In the genomic region with DNA sequence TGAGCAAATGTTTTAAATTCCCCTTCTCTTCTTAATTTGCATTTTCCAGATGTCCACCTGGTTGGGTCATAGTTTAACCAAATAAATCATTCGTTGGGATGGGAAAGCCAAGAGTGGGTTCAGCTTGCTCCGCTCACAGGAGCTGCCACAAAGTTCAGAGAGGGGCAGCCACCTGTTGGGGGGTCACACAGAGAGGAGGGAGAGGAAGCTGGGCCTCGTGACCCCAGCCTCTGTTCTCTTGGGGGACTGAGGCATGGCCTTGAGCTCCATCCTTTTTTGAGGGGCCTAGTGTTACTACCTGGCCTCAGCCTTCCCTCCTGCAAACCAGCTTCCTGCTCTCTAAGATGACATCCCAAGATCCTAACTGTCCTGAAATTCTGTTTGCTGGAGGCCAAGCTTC, we compare ENCODE assay signal across 33 cellular contexts. TPM values are rescaled to one million over a fixed set of nuclear protein-coding genes. Genes with fewer than 3 reads are reported as not detected.
"Had no signal": no experiment of that assay in that cellular context is flagged by ENCODE, and none has a peak within 500 bp of the region (broad histone marks: within the 10 kb centered on the region; RNA-seq: fewer than 3 reads in every experiment).

No MANE protein-coding gene starts in this region.

- H3K9me3 Mint-ChIP-seq: activated naive CD4-positive, alpha-beta T cell treated with anti-CD3 and anti-CD28 coated beads, Interleukin-2, amount 50 U/mL, for 72 hours; activated naive CD8-positive, alpha-beta T cell treated with anti-CD3 and anti-CD28 coated beads, Interleukin-2, amount 50 U/mL, for 24 hours; activated T-cell treated with anti-CD3 and anti-CD28 coated beads, Interleukin-2, amount 50 U/mL, for 24 hours; activated T-helper 1 cell treated with anti-CD3 and anti-CD28 coated beads, Interleukin-12 subunit alpha, Interleukin-12 subunit beta, Interleukin-2, Interleukin-4 antibody, amounts not matched to agents 30 ng/mL and 10 ng/mL and 1 ng/mL, durations not matched to agents 14 hours and 24 hours and 36 hours; brain; WTC11 had no signal

- H3K27ac ChIP-seq: cardiac muscle cell, SJSA1 had no signal

- H3K27me3 Mint-ChIP-seq: activated CD8-positive, alpha-beta memory T cell treated with anti-CD3 and anti-CD28 coated beads, Interleukin-2, amount 10 ng/mL, durations not matched to agents 7 days and 5 days; activated naive CD8-positive, alpha-beta T cell treated with anti-CD3 and anti-CD28 coated beads, Interleukin-2, amount 50 U/mL, for 24 hours had no signal

- ATAC-seq: activated CD8-positive, alpha-beta memory T cell treated with anti-CD3 and anti-CD28 coated beads, Interleukin-2, amount 10 ng/mL, durations not matched to agents 7 days and 5 days; activated naive CD4-positive, alpha-beta T cell treated with anti-CD3 and anti-CD28 coated beads, Interleukin-2, amount 50 U/mL, for 72 hours; activated naive CD8-positive, alpha-beta T cell treated with anti-CD3 and anti-CD28 coated beads, Interleukin-2, amount 50 U/mL, for 24 hours; PC-3; T-helper 17 cell; WTC11 had no signal

- H3K4me3 ChIP-seq: cardiac muscle cell, MG63, SJSA1 had no signal

- H3K36me3 Mint-ChIP-seq: activated CD8-positive, alpha-beta memory T cell treated with anti-CD3 and anti-CD28 coated beads, Interleukin-2, amount 10 ng/mL, durations not matched to agents 7 days and 5 days; activated naive CD4-positive, alpha-beta T cell treated with anti-CD3 and anti-CD28 coated beads, Interleukin-2, amount 50 U/mL, for 72 hours; brain; WTC11 had no signal

- H3K36me3 ChIP-seq: cardiac muscle cell, MG63, SJSA1 had no signal

- H3K4me3 Mint-ChIP-seq: activated CD8-positive, alpha-beta memory T cell treated with anti-CD3 and anti-CD28 coated beads, Interleukin-2, amount 10 ng/mL, durations not matched to agents 7 days and 5 days; activated naive CD8-positive, alpha-beta T cell treated with anti-CD3 and anti-CD28 coated beads, Interleukin-2, amount 50 U/mL, for 24 hours; activated T-cell treated with anti-CD3 and anti-CD28 coated beads, Interleukin-2, amount 50 U/mL, for 24 hours; activated T-helper 1 cell treated with anti-CD3 and anti-CD28 coated beads, Interleukin-12 subunit alpha, Interleukin-12 subunit beta, Interleukin-2, Interleukin-4 antibody, amounts not matched to agents 30 ng/mL and 10 ng/mL and 1 ng/mL, durations not matched to agents 14 hours and 24 hours and 36 hours; brain; T-helper 17 cell; WTC11 had no signal

- FAIRE-seq: astrocyte, colon, RCC 7860 had no signal

- H3K27me3 ChIP-seq: MG63, SJSA1 had no signal

- DNase-seq: activated CD4-positive, alpha-beta T cell treated with anti-CD3 and anti-CD28 coated beads for 48 hours; activated CD4-positive, alpha-beta T cell treated with anti-CD3 and anti-CD28 coated beads, Interleukin-2, amount 50 U/mL, for 4 hours; activated CD4-positive, CD25-positive, alpha-beta regulatory T cell treated with anti-CD3 and anti-CD28 coated beads, Interleukin-2, amount 50 U/mL, for 72 hours; activated CD8-positive, alpha-beta memory T cell treated with anti-CD3 and anti-CD28 coated beads, Interleukin-2, amount 10 ng/mL, durations not matched to agents 7 days and 5 days; activated effector memory CD4-positive, alpha-beta T cell treated with Interleukin-2 at 50 U/mL for 16 hours; activated naive CD4-positive, alpha-beta T cell treated with Interleukin-2 at 50 U/mL for 16 hours; activated naive CD8-positive, alpha-beta T cell treated with anti-CD3 and anti-CD28 coated beads, Interleukin-2, amount 50 U/mL, for 24 hours; activated T-cell treated with anti-CD3 and anti-CD28 coated beads, Interleukin-2, amount 50 U/mL, for 24 hours; amniotic stem cell; cerebellar nuclear complex; MG63; MV-4-11; NCI-H1105; NCI-H1436; NCI-H1694 treated with DMSO at 0.1 percent for 48 hours; NCI-H2029 treated with DMSO at 0.1 percent for 48 hours; NCI-H345; NCI-H510A; NCI-H526 treated with DMSO at 0.1 percent for 48 hours; NK-92 treated with Interleukin-12 subunit alpha and Interleukin-12 subunit beta, amount 100 ng/mL, for 24 hours; PC-3; SHP77; T-helper 17 cell; T-helper 9 cell had no signal

- H3K9me3 ChIP-seq: MG63, SJSA1 had no signal

- H3K4me1 ChIP-seq: SJSA1 had no signal

- H3K27ac Mint-ChIP-seq: activated CD8-positive, alpha-beta memory T cell treated with anti-CD3 and anti-CD28 coated beads, Interleukin-2, amount 10 ng/mL, durations not matched to agents 7 days and 5 days; activated naive CD4-positive, alpha-beta T cell treated with anti-CD3 and anti-CD28 coated beads, Interleukin-2, amount 50 U/mL, for 72 hours; activated naive CD8-positive, alpha-beta T cell treated with anti-CD3 and anti-CD28 coated beads, Interleukin-2, amount 50 U/mL, for 24 hours; activated T-cell treated with anti-CD3 and anti-CD28 coated beads, Interleukin-2, amount 50 U/mL, for 24 hours; activated T-helper 1 cell treated with anti-CD3 and anti-CD28 coated beads, Interleukin-12 subunit alpha, Interleukin-12 subunit beta, Interleukin-2, Interleukin-4 antibody, amounts not matched to agents 30 ng/mL and 10 ng/mL and 1 ng/mL, durations not matched to agents 14 hours and 24 hours and 36 hours; brain; T-helper 17 cell; WTC11 had no signal

RNA-seq across cellular contexts. Expression of gene MEF2B, which starts 2.5 kb away (rescaled TPM):
- total RNA-seq: cardiac muscle cell had no signal
